ENCODE assay signal across 11 cellular contexts in the genomic region with DNA sequence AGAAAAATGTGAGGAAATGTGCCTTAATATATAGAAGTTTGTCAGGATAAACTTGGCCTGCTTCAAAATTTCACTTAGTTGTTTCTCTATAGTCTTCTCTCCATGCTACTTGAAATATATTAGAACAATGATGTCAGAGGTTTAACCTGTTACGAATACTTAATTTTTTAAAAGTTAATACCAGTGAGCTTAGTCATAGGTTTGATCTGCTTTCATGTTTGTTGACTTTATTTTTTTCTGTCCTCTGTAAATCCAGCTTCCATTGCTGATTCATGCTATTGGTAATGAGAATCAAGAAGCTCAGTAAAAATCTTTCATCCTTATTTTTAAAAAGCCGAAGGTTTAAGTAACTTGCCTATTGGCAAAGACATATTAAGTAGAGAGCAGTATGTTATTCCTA. TPM values are rescaled to one million over a fixed set of nuclear protein-coding genes. Genes with fewer than 3 reads are reported as not detected.
DNase-seq lines count a peak whose midpoint lies in the region; FAIRE-seq and TF ChIP-seq lines count a peak whose summit lies in the region.
"Had no signal": no experiment of that assay in that cellular context is flagged by ENCODE, and none has a peak within 500 bp of the region (broad histone marks: within the 10 kb centered on the region; RNA-seq: fewer than 3 reads in every experiment).

No MANE protein-coding gene starts in this region.

- no peak for TF ChIP-seq CTCF in astrocyte of the cerebellum (IDR thresholded peaks at IDR 0.05; ENCODE audit: low read depth, low read length, missing control alignments)

- H3K4me3 ChIP-seq in astrocyte of the cerebellum (ENCODE audit: low read depth, low read length) = no peak overlapping the region
- H3K4me3 ChIP-seq: BLaER1 had no signal

- in situ Hi-C loops in astrocyte of the cerebellum (cut with HindIII; ENCODE audit: low sequenced_read_pairs) = no loop called here

- peak; percentile 75 for DNase-seq in A172 (ENCODE audit: low spot score)
- DNase-seq in HCEC 1CT = peak; percentile 91
- DNase-seq in astrocyte of the cerebellum (ENCODE audit: low read depth) = peak; percentile 60
- no peak for DNase-seq in COLO668 (lab: John Stamatoyannopoulos, UW; ENCODE audit: unreplicated experiment)
- no peak for DNase-seq in cerebellum (ENCODE audit: low spot score)
- DNase-seq in NCI-H1105 (lab: John Stamatoyannopoulos, UW) = no peak
- no peak for DNase-seq in SIG-M5 (lab: John Stamatoyannopoulos, UW)
- DNase-seq: activated T-cell treated with anti-CD3 and anti-CD28 coated beads for 4 hours, NCI-H748 treated with DMSO at 0.1 percent for 48 hours had no signal

- peak; percentile 98 for FAIRE-seq in islet of Langerhans (lab: Jason Lieb, UNC)

RNA-seq across cellular contexts. Expression of gene BDP1, which starts 27.9 kb away (rescaled TPM):
- total RNA-seq in A172 (2014; rRNA removed; shearing (Covaris generic)) = 19.1 and 26.0 TPM in 2 replicates
- total RNA-seq in cerebellum = 70.0 TPM

Comparison
In these comparisons a context has a peak if more than half of its experiments do, and no peak if none do; other contexts are left out.
1. DNase-seq: peak in A172 (single experiment), HCEC 1CT (single experiment) and astrocyte of the cerebellum (single experiment); none in COLO668 (single experiment), cerebellum (single experiment), NCI-H1105 (single experiment) and SIG-M5 (single experiment).